In genomic region chrX:67693928-67694327, GRCh38 we compare ENCODE assay signal across 19 cellular contexts.
DNase-seq lines count a peak whose midpoint lies in the region; TF ChIP-seq lines count a peak whose summit lies in the region.
"Had no signal": no experiment of that assay in that cellular context is flagged by ENCODE, and none has a peak within 500 bp of the region (broad histone marks: within the 10 kb centered on the region; RNA-seq: fewer than 3 reads in every experiment).

No MANE protein-coding gene starts in this region.

- in situ Hi-C loops in mammary epithelial cell (cut with MboI; ENCODE audit: low sequenced_read_pairs in 2 of 2), result no loop called here

- H3K27me3 ChIP-seq in mammary epithelial cell (ENCODE audit: insufficient read depth, low read length) (no peaks in the 10 kb centered on the region), KMS-11 (ENCODE audit: insufficient read depth, low read depth) (no peaks in the 10 kb centered on the region)
- H3K27me3 ChIP-seq: gastrocnemius medialis, SJSA1, upper lobe of right lung had no signal

- no peaks in the 10 kb centered on the region for H3K9me3 ChIP-seq in mammary epithelial cell (replicated peaks; ENCODE audit: insufficient read depth, low read length)
- H3K9me3 ChIP-seq: gastrocnemius medialis, SJSA1, upper lobe of right lung had no signal

- H4K20me1 ChIP-seq in mammary epithelial cell (ENCODE audit: insufficient read depth, low read length) (no peaks in the 10 kb centered on the region), KMS-11 (ENCODE audit: insufficient read depth) (no peaks in the 10 kb centered on the region)

- H3K36me3 Mint-ChIP-seq in MCF 10A (ENCODE audit: insufficient read depth, unreplicated experiment) (no peaks in the 10 kb centered on the region), type B pancreatic cell (no peaks in the 10 kb centered on the region)
- H3K36me3 Mint-ChIP-seq in activated CD4-positive, alpha-beta memory T cell treated with anti-CD3 and anti-CD28 coated beads for 36 hours, result no peaks in the 10 kb centered on the region
- H3K36me3 Mint-ChIP-seq: CD14-positive monocyte, natural killer cell had no signal

- 20% methylated on average over 1 of the region's 1 CpG for WGBS in mammary epithelial cell (ENCODE audit: low coverage, missing lambda C conversion rate)

- BruUV-seq in MCF 10A (replicated peaks; lab: Mats Ljungman, UMichigan) (no TSS peak), mammary epithelial cell (replicated peaks; lab: Mats Ljungman, UMichigan) (no TSS peak)

- TF ChIP-seq CTCF in MCF 10A (IDR thresholded peaks at IDR 0.05; ENCODE audit: unreplicated experiment) (no peak), mammary epithelial cell (conservative IDR thresholded peaks at IDR 0.05 in 1 of 2, IDR thresholded peaks at IDR 0.05 in 1 of 2; ENCODE audit: extremely low read depth in 1 of 2, insufficient read depth in 1 of 2, low read depth in 1 of 2, low read length in 2 of 2) (no peak), KMS-11 (conservative IDR thresholded peaks at IDR 0.05; ENCODE audit: low read depth, low read length) (no peak), fibroblast of mammary gland (conservative IDR thresholded peaks at IDR 0.05; ENCODE audit: control insufficient read depth, insufficient read depth, low read depth, low read length) (no peak), type B pancreatic cell (conservative IDR thresholded peaks at IDR 0.05) (no peak)

- H3K4me2 ChIP-seq in mammary epithelial cell (ENCODE audit: insufficient read depth, low read depth, low read length) (no peak overlapping the region), KMS-11 (peak overlapping the region; percentile 60; the same call in 1 of the 2 replicates)

- POLR2A ChIA-PET in MCF 10A (lab: Yijun Ruan, JAX), result interaction anchor here (0.6 kb wide), 1 partner anchor 71 kb away, joined by 3 read pairs; no protein-coding TSS in a partner anchor
- POLR2A ChIA-PET in activated CD4-positive, alpha-beta memory T cell treated with anti-CD3 and anti-CD28 coated beads for 36 hours (lab: Charles Lee), result no interaction called here

- no peak overlapping the region for H3K27ac ChIP-seq in mammary epithelial cell (ENCODE audit: insufficient read depth, low read depth, low read length)
- H3K27ac ChIP-seq in KMS-11, result peak overlapping the region; percentile 90
- H3K27ac ChIP-seq: gastrocnemius medialis, SJSA1, upper lobe of right lung, VCaP had no signal

- dilution Hi-C loops in mammary epithelial cell (cut with HindIII; ENCODE audit: low sequenced_read_pairs), result no loop called here

- H3K4me1 ChIP-seq in mammary epithelial cell (ENCODE audit: insufficient read depth, low read length) (no peaks in the 10 kb centered on the region), KMS-11 (ENCODE audit: low read depth, poor library complexity, severe bottlenecking) (peaks cover 93% of the 10 kb centered on the region)
- H3K4me1 ChIP-seq: upper lobe of right lung had no signal

- H3K27ac Mint-ChIP-seq in MCF 10A (ENCODE audit: low read depth, unreplicated experiment) (no peak overlapping the region), type B pancreatic cell (no peak overlapping the region)
- no peak overlapping the region for H3K27ac Mint-ChIP-seq in activated CD4-positive, alpha-beta memory T cell treated with anti-CD3 and anti-CD28 coated beads for 36 hours
- H3K27ac Mint-ChIP-seq: CD14-positive monocyte, natural killer cell, T-helper 17 cell had no signal

- H2AFZ ChIP-seq in mammary epithelial cell (ENCODE audit: low read depth, low read length) (no peak overlapping the region), KMS-11 (ENCODE audit: low read depth) (no peak overlapping the region; the same call in 1 of the 2 replicates)

- DNase-seq in MCF 10A (ENCODE audit: unreplicated experiment) (peak; percentile 24), mammary epithelial cell (no peak), fibroblast of mammary gland (ENCODE audit: low read depth) (peak; percentile 60), NCI-H2107 (lab: John Stamatoyannopoulos, UW) (no peak), dermis blood vessel endothelial cell (no peak), type B pancreatic cell (ENCODE audit: extremely low spot score, unreplicated experiment) (no peak)
- DNase-seq in activated CD4-positive, alpha-beta memory T cell treated with anti-CD3 and anti-CD28 coated beads for 36 hours, result no peak
- DNase-seq: DMS 273 treated with DMSO at 0.1 percent for 48 hours, gastrocnemius medialis, natural killer cell, NCI-H1417, NCI-H2171 treated with DMSO at 0.1 percent for 48 hours, NCI-H748 treated with DMSO at 0.1 percent for 48 hours, T-helper 17 cell, upper lobe of right lung had no signal

- H3K9ac ChIP-seq in mammary epithelial cell (ENCODE audit: insufficient read depth, low read length), result no peak overlapping the region
- H3K9ac ChIP-seq in KMS-11, result no peak overlapping the region

- H3K4me3 Mint-ChIP-seq in MCF 10A (ENCODE audit: unreplicated experiment), result no peak overlapping the region
- H3K4me3 Mint-ChIP-seq in activated CD4-positive, alpha-beta memory T cell treated with anti-CD3 and anti-CD28 coated beads for 36 hours, result no peak overlapping the region
- H3K4me3 Mint-ChIP-seq in type B pancreatic cell, result no peak overlapping the region
- H3K4me3 Mint-ChIP-seq: CD14-positive monocyte, natural killer cell, T-helper 17 cell had no signal

- H3K27me3 Mint-ChIP-seq in MCF 10A (ENCODE audit: insufficient read depth, unreplicated experiment) (no peaks in the 10 kb centered on the region), type B pancreatic cell (no peaks in the 10 kb centered on the region)
- H3K27me3 Mint-ChIP-seq in activated CD4-positive, alpha-beta memory T cell treated with anti-CD3 and anti-CD28 coated beads for 36 hours, result no peaks in the 10 kb centered on the region
- H3K27me3 Mint-ChIP-seq: T-helper 17 cell had no signal

- intact Hi-C loops in MCF 10A (cut with micrococcal nuclease) (no loop called here), mammary epithelial cell (cut with micrococcal nuclease) (no loop called here)
- intact Hi-C loops in activated CD4-positive, alpha-beta memory T cell treated with anti-CD3 and anti-CD28 coated beads for 36 hours (cut with micrococcal nuclease), result no loop called here

- CTCF ChIA-PET in MCF 10A (lab: Yijun Ruan, JAX) (no interaction called here), mammary epithelial cell (lab: Charles Lee; ENCODE audit: low non-redundant PET) (no interaction called here)
- CTCF ChIA-PET in activated CD4-positive, alpha-beta memory T cell treated with anti-CD3 and anti-CD28 coated beads for 36 hours (lab: Charles Lee), result no interaction called here

- H3K4me1 Mint-ChIP-seq in MCF 10A (ENCODE audit: insufficient read depth, unreplicated experiment) (peaks cover 10% of the 10 kb centered on the region), type B pancreatic cell (ENCODE audit: unreplicated experiment) (peaks cover 10% of the 10 kb centered on the region)
- H3K4me1 Mint-ChIP-seq in activated CD4-positive, alpha-beta memory T cell treated with anti-CD3 and anti-CD28 coated beads for 36 hours (ENCODE audit: low read depth), result no peaks in the 10 kb centered on the region
- H3K4me1 Mint-ChIP-seq: T-helper 17 cell had no signal

- peaks cover 20% of the 10 kb centered on the region for H3K9me3 Mint-ChIP-seq in MCF 10A (ENCODE audit: unreplicated experiment)
- no peaks in the 10 kb centered on the region for H3K9me3 Mint-ChIP-seq in activated CD4-positive, alpha-beta memory T cell treated with anti-CD3 and anti-CD28 coated beads for 36 hours
- peaks cover 5% of the 10 kb centered on the region for H3K9me3 Mint-ChIP-seq in type B pancreatic cell

- H3K79me2 ChIP-seq in mammary epithelial cell (ENCODE audit: insufficient read depth, low read length) (no peaks in the 10 kb centered on the region), KMS-11 (ENCODE audit: insufficient read depth, low read depth) (no peaks in the 10 kb centered on the region)

- H3K36me3 ChIP-seq in mammary epithelial cell (ENCODE audit: insufficient read depth, low read length) (no peaks in the 10 kb centered on the region), KMS-11 (ENCODE audit: insufficient read depth) (no peaks in the 10 kb centered on the region)
- H3K36me3 ChIP-seq: gastrocnemius medialis, SJSA1, upper lobe of right lung had no signal

- no peak overlapping the region for H3K4me3 ChIP-seq in mammary epithelial cell (replicated peaks in 1 of 3; ENCODE audit: insufficient read depth in 1 of 3, low read depth in 2 of 3, low read length in 3 of 3)
- no peak overlapping the region for H3K4me3 ChIP-seq in KMS-11 (IDR thresholded peaks at IDR 0.05; ENCODE audit: insufficient read depth, low read depth, low read length)
- H3K4me3 ChIP-seq in fibroblast of mammary gland (ENCODE audit: control insufficient read depth, low read depth, low read length), result no peak overlapping the region
- H3K4me3 ChIP-seq: gastrocnemius medialis, SJSA1, upper lobe of right lung had no signal

Comparison
In these comparisons a context has a peak if more than half of its experiments do, and no peak if none do; other contexts are left out.
1. DNase-seq: peak in MCF 10A (single experiment) and fibroblast of mammary gland (single experiment); none in mammary epithelial cell (single experiment), NCI-H2107 (single experiment), dermis blood vessel endothelial cell (single experiment), activated CD4-positive, alpha-beta memory T cell treated with anti-CD3 and anti-CD28 coated beads for 36 hours (single experiment) and type B pancreatic cell (single experiment).